21 cellular contexts compared by ENCODE assay signal in genomic region chr4:185859106-185859505, GRCh38. TPM values are rescaled to one million over a fixed set of nuclear protein-coding genes. Genes with fewer than 3 reads are reported as not detected.
DNase-seq lines count a peak whose midpoint lies in the region; ATAC-seq, FAIRE-seq and TF ChIP-seq lines count a peak whose summit lies in the region.
"Had no signal": no experiment of that assay in that cellular context is flagged by ENCODE, and none has a peak within 500 bp of the region (broad histone marks: within the 10 kb centered on the region; RNA-seq: fewer than 3 reads in every experiment).

No MANE protein-coding gene starts in this region.

- H3K9me1 ChIP-seq in K562 (ENCODE audit: control insufficient read depth, insufficient read depth, low read length), result no peaks in the 10 kb centered on the region

- POLR2A ChIA-PET in K562 (lab: Yijun Ruan, JAX), result no interaction called here

- 0% methylated on average over 7 of the region's 7 CpGs for WGBS in K562 (ENCODE audit: insufficient coverage, low coverage, missing lambda C conversion rate)
- WGBS in mesenchymal stem cell, result 26% methylated on average over 7 of the region's 7 CpGs

- intact Hi-C loops in K562 (cut with micrococcal nuclease), result no loop called here

- H3K9me3 ChIP-seq in K562 (replicated peaks; ENCODE audit: control insufficient read depth, insufficient read depth, low read depth, low read length) (no peaks in the 10 kb centered on the region), mesenchymal stem cell (ENCODE audit: control insufficient read depth, low read length) (no peaks in the 10 kb centered on the region)
- H3K9me3 ChIP-seq: A549 had no signal

- no peaks in the 10 kb centered on the region for H3K79me2 ChIP-seq in K562 (ENCODE audit: control insufficient read depth, insufficient read depth, low read length)

- in situ Hi-C loops in K562 (cut with MboI), result no loop called here

- H3K27ac ChIP-seq in K562 (ENCODE audit: extremely low read depth, low read depth, low read length) (no peak overlapping the region), mesenchymal stem cell (ENCODE audit: low read length, poor library complexity, severe bottlenecking) (no peak overlapping the region)
- H3K27ac ChIP-seq: A549, gastroesophageal sphincter, GM23248, HL-60, left lung, upper lobe of left lung had no signal

- no peaks in the 10 kb centered on the region for H4K20me1 ChIP-seq in K562 (replicated peaks; ENCODE audit: control insufficient read depth, insufficient read depth, low read length)

- H3K79me1 ChIP-seq in mesenchymal stem cell (replicated peaks; ENCODE audit: low read length, poor library complexity, severe bottlenecking), result no peaks in the 10 kb centered on the region

- FAIRE-seq in K562 (lab: Jason Lieb, UNC), result no peak
- FAIRE-seq: A549 had no signal

- no peaks in the 10 kb centered on the region for H3K4me1 ChIP-seq in K562 (replicated peaks in 1 of 2; ENCODE audit: control insufficient read depth in 2 of 2, insufficient read depth in 2 of 2, low read length in 2 of 2)
- no peaks in the 10 kb centered on the region for H3K4me1 ChIP-seq in mesenchymal stem cell (ENCODE audit: control insufficient read depth, insufficient read depth, low read depth, low read length)
- H3K4me1 ChIP-seq: A549, gastroesophageal sphincter, left lung, upper lobe of left lung had no signal

- H3K27me3 ChIP-seq in K562 (ENCODE audit: control insufficient read depth in 2 of 2, insufficient read depth in 2 of 2, low read length in 2 of 2), result no peaks in the 10 kb centered on the region
- no peaks in the 10 kb centered on the region for H3K27me3 ChIP-seq in mesenchymal stem cell (ENCODE audit: control insufficient read depth in 1 of 2, insufficient read depth in 1 of 2, low read length in 2 of 2)
- H3K27me3 ChIP-seq: gastroesophageal sphincter, left lung, upper lobe of left lung had no signal

- H4K8ac ChIP-seq in mesenchymal stem cell (ENCODE audit: low read length), result no peak overlapping the region

- TF ChIP-seq CTCF in K562 (IDR thresholded peaks at IDR 0.05 in 2 of 3, conservative IDR thresholded peaks at IDR 0.05 in 1 of 3; ENCODE audit: insufficient read depth in 2 of 3, low read depth in 1 of 3, low read length in 3 of 3), result no peak

- no peak overlapping the region for H3K23ac ChIP-seq in mesenchymal stem cell (ENCODE audit: low read length in 2 of 2)

- no peak overlapping the region for H3K4me3 ChIP-seq in K562
- no peak overlapping the region for H3K4me3 ChIP-seq in mesenchymal stem cell (ENCODE audit: insufficient read depth in 1 of 2, low read depth in 1 of 2, low read length in 2 of 2)
- H3K4me3 ChIP-seq: A549, gastroesophageal sphincter, GM23248, left lung, upper lobe of left lung had no signal

- no peak overlapping the region for H2BK12ac ChIP-seq in mesenchymal stem cell (ENCODE audit: low read length in 2 of 2)

- no peak for TF ChIP-seq POLR2A in K562 (conservative IDR thresholded peaks at IDR 0.05)

- H2AFZ ChIP-seq in K562 (ENCODE audit: low read depth, low read length) (no peak overlapping the region), mesenchymal stem cell (ENCODE audit: low read depth, low read length) (no peak overlapping the region)
- H2AFZ ChIP-seq: GM23248 had no signal

- H2BK15ac ChIP-seq in mesenchymal stem cell (ENCODE audit: low read depth, poor library complexity, severe bottlenecking), result no peak overlapping the region

- H4K91ac ChIP-seq in mesenchymal stem cell (ENCODE audit: low read length), result no peak overlapping the region

- no peaks in the 10 kb centered on the region for H3K36me3 ChIP-seq in K562 (ENCODE audit: control insufficient read depth, insufficient read depth, low read length)
- H3K36me3 ChIP-seq in mesenchymal stem cell (ENCODE audit: control insufficient read depth in 1 of 2, insufficient read depth in 2 of 2, low read depth in 1 of 2, low read length in 2 of 2), result no peaks in the 10 kb centered on the region
- H3K36me3 ChIP-seq: gastroesophageal sphincter, left lung, upper lobe of left lung had no signal

- no peak overlapping the region for H3K4me2 ChIP-seq in K562 (ENCODE audit: insufficient read depth, low read length)
- H3K4me2 ChIP-seq in mesenchymal stem cell (ENCODE audit: low read length, poor library complexity, severe bottlenecking), result no peak overlapping the region
- H3K4me2 ChIP-seq: A549 had no signal

- H3K14ac ChIP-seq in mesenchymal stem cell (ENCODE audit: low read length in 2 of 2), result no peak overlapping the region

- BruUV-seq in K562 (replicated peaks; lab: Mats Ljungman, UMichigan), result no TSS peak

- H2BK5ac ChIP-seq in mesenchymal stem cell (ENCODE audit: low read depth, low read length, poor library complexity, severe bottlenecking), result no peak overlapping the region

- H2BK120ac ChIP-seq in mesenchymal stem cell (ENCODE audit: low read depth, low read length), result no peak overlapping the region

- H2AK5ac ChIP-seq in mesenchymal stem cell (ENCODE audit: low read length, severe bottlenecking), result no peak overlapping the region

- no peak overlapping the region for H3K9ac ChIP-seq in K562 (ENCODE audit: insufficient read depth in 1 of 2, low read depth in 2 of 2, low read length in 2 of 2)
- no peak overlapping the region for H3K9ac ChIP-seq in mesenchymal stem cell (ENCODE audit: low read length)
- H3K9ac ChIP-seq: GM23248 had no signal

- CTCF ChIA-PET in K562 (lab: Yijun Ruan, JAX; ENCODE audit: low intra/inter-chr PET ratio), result no interaction called here

- TF ChIP-seq EP300 in K562 (IDR thresholded peaks at IDR 0.05; ENCODE audit: low read length), result no peak

- H3K18ac ChIP-seq in mesenchymal stem cell (ENCODE audit: low read depth in 1 of 2, low read length in 2 of 2), result peak overlapping the region in 1 of 2 experiments; percentile 6

- no peak overlapping the region for H3K4ac ChIP-seq in mesenchymal stem cell (ENCODE audit: low read depth in 1 of 2, low read length in 2 of 2)

- ATAC-seq in K562 (no peak), HG02759 (IDR thresholded peaks at IDR 0.05; ENCODE audit: unreplicated experiment) (no peak)
- ATAC-seq: A549; activated CD8-positive, alpha-beta T cell treated with anti-CD3 and anti-CD28 coated beads, Interleukin-2, amount 10 ng/mL, durations not matched to agents 7 days and 5 days; activated naive CD8-positive, alpha-beta T cell treated with anti-CD3 and anti-CD28 coated beads, Interleukin-2, amount 50 U/mL, for 24 hours; gastroesophageal sphincter; left lung had no signal

- TF ChIP-seq RAD21 in K562 (CRISPR knock-in tag; conservative IDR thresholded peaks at IDR 0.05 in 1 of 2, IDR thresholded peaks at IDR 0.05 in 1 of 2), result no peak

- DNase-seq in A172 (ENCODE audit: low spot score) (peak; percentile 73), MV-4-11 (lab: John Stamatoyannopoulos, UW) (peak; percentile 33), K562 (ENCODE audit: extremely low read depth in 1 of 4, low spot score in 3 of 4) (no peak), mesenchymal stem cell (peak; percentile 40), NCI-H187 treated with DMSO at 0.1 percent for 48 hours (lab: John Stamatoyannopoulos, UW) (no peak), AG20443 (ENCODE audit: low spot score) (no peak)
- DNase-seq in activated CD4-positive, alpha-beta T cell treated with anti-CD3 and anti-CD28 coated beads for 48 hours, result no peak
- DNase-seq: activated CD8-positive, alpha-beta T cell treated with anti-CD3 and anti-CD28 coated beads, Interleukin-2, amount 10 ng/mL, durations not matched to agents 7 days and 5 days; activated naive CD8-positive, alpha-beta T cell treated with anti-CD3 and anti-CD28 coated beads, Interleukin-2, amount 50 U/mL, for 24 hours; CD4-positive, CD25-positive, alpha-beta regulatory T cell; EL; GM23248; left lung; SIG-M5; stimulated activated naive CD4-positive, alpha-beta T cell; upper lobe of left lung had no signal

TF ChIP-seq in K562, 482 proteins besides CTCF, POLR2A, EP300 and RAD21:
- TF ChIP-seq SPI1 (IDR thresholded peaks at IDR 0.05; ENCODE audit: borderline replicate concordance, low read depth, low read length), result peak; percentile 45; the same call in 1 of the 2 replicates
- no peak for TF ChIP-seq IRF1 (CRISPR knock-in tag; IDR thresholded peaks at IDR 0.05; ENCODE audit: borderline replicate concordance)

RNA-seq across cellular contexts. Expression of gene SORBS2, which starts 47.1 kb away (rescaled TPM):
- total RNA-seq in A172 (2014; rRNA removed; shearing (Covaris generic)), result 9.3 and 14.2 TPM in 2 replicates
- total RNA-seq in K562 (2011; cell fraction: chromatin; rRNA removed; ENCODE audit: low replicate concordance), result not detected in 2 replicates
- not detected in 2 replicates for total RNA-seq in K562 (2011; cell fraction: nucleolus; rRNA removed)
- not detected in 2 replicates for total RNA-seq in K562 (2011; cell fraction: nucleoplasm; rRNA removed)
- total RNA-seq in K562 (2014; rRNA removed) (not detected in 2 replicates), K562 (2014; rRNA removed; fragmentation: Illumina TruSeq; extraction: Trizol) (not detected in 2 replicates), K562 (2015; rRNA removed; fragmentation: Illumina TruSeq; extraction: Trizol) (not detected in 2 replicates), K562 (2021) (0.29 and 1.1 TPM in 2 replicates)
- polyA plus RNA-seq in K562 (2011; rRNA removed) (not detected in 2 replicates), K562 (2014; fragmentation: Illumina TruSeq; extraction: Trizol) (not detected in 2 replicates), K562 (2014; fragmentation: Nextera tagmentation; extraction: Ambion mirVana) (not detected), K562 (2014; rRNA removed) (not detected in 2 replicates)
- polyA plus RNA-seq in K562 (2011; cell fraction: cytosol; rRNA removed), result not detected in 2 replicates
- not detected in 2 replicates for polyA plus RNA-seq in K562 (2011; cell fraction: nucleus; rRNA removed)
- polyA plus RNA-seq in K562 (2012), result 0.05 TPM in 1 of 2 replicates, not detected in the other
- polyA minus RNA-seq in K562 (2011; rRNA and poly(A)+ RNA removed), result not detected in 2 replicates
- not detected in 2 replicates for polyA minus RNA-seq in K562 (2011; cell fraction: cytosol; rRNA and poly(A)+ RNA removed)
- polyA minus RNA-seq in K562 (2011; cell fraction: nucleus; rRNA and poly(A)+ RNA removed), result not detected in 2 replicates
- 3.0 TPM for polyA plus RNA-seq in mesenchymal stem cell (2013, experiment 1 of 2)
- 4.4 TPM for polyA plus RNA-seq in mesenchymal stem cell (2013, experiment 2 of 2)
- total RNA-seq: activated CD8-positive, alpha-beta T cell treated with anti-CD3 and anti-CD28 coated beads, Interleukin-2, amount 10 ng/mL, durations not matched to agents 7 days and 5 days; activated T-helper 1 cell treated with anti-CD3 and anti-CD28 coated beads, Interleukin-12 subunit alpha, Interleukin-12 subunit beta, Interleukin-2, Interleukin-4 antibody, amounts not matched to agents 30 ng/mL and 10 ng/mL and 1 ng/mL, durations not matched to agents 14 hours and 24 hours and 36 hours had no signal
- polyA plus RNA-seq: CD4-positive, CD25-positive, alpha-beta regulatory T cell had no signal

Comparison
In these comparisons a context has a peak if more than half of its experiments do, and no peak if none do; other contexts are left out.
1. DNase-seq: peak in A172 (single experiment), MV-4-11 (single experiment) and mesenchymal stem cell (single experiment); none in K562 (0 of 4), activated CD4-positive, alpha-beta T cell treated with anti-CD3 and anti-CD28 coated beads for 48 hours (single experiment), NCI-H187 treated with DMSO at 0.1 percent for 48 hours (single experiment) and AG20443 (single experiment).